In genomic region chr7:100119701-100120517, GRCh38 we compare ENCODE assay signal across 1 cellular context.
A peak's percentile ranks its signal among the peaks of the same experiment; 100 is the strongest.
TF ChIP-seq lines count a peak whose summit lies in the region.

No MANE protein-coding gene starts in this region.

TF ChIP-seq in HepG2, 621 proteins besides CTCF, POLR2A, EP300 and RAD21 (continued from another document and continues in another):
- TF ChIP-seq ZNF343 (CRISPR knock-in tag; IDR thresholded peaks at IDR 0.05) (no peak), ZNF24 (IDR thresholded peaks at IDR 0.05) (no peak), MYNN (CRISPR knock-in tag; IDR thresholded peaks at IDR 0.05; ENCODE audit: low read depth) (no peak), SNAPC2 (CRISPR knock-in tag; IDR thresholded peaks at IDR 0.05) (no peak), ZNF530 (CRISPR knock-in tag; IDR thresholded peaks at IDR 0.05; ENCODE audit: low read depth) (no peak), TFDP1 (CRISPR knock-in tag; IDR thresholded peaks at IDR 0.05; ENCODE audit: borderline replicate concordance) (no peak), NR0B2 (CRISPR knock-in tag; IDR thresholded peaks at IDR 0.05) (no peak), ISL2 (CRISPR knock-in tag; IDR thresholded peaks at IDR 0.05) (no peak; the same call in 1 of the 2 replicates), SMYD3 (CRISPR knock-in tag; IDR thresholded peaks at IDR 0.05) (no peak), ARNT (IDR thresholded peaks at IDR 0.05) (no peak), XRCC5 (optimal IDR thresholded peaks at IDR 0.05; ENCODE audit: low read length) (no peak), ZNF572 (CRISPR knock-in tag; IDR thresholded peaks at IDR 0.05) (no peak; the same call in 1 of the 2 replicates), MIER3 (CRISPR knock-in tag; IDR thresholded peaks at IDR 0.05; ENCODE audit: borderline replicate concordance) (no peak), ZNF614 (CRISPR knock-in tag; IDR thresholded peaks at IDR 0.05; ENCODE audit: borderline replicate concordance) (no peak), ETS1 (CRISPR knock-in tag; IDR thresholded peaks at IDR 0.05) (no peak), BRCA1 (CRISPR knock-in tag; IDR thresholded peaks at IDR 0.05) (no peak), ZNF775 (CRISPR knock-in tag; IDR thresholded peaks at IDR 0.05; ENCODE audit: borderline replicate concordance) (no peak), ZNF264 (CRISPR knock-in tag; IDR thresholded peaks at IDR 0.05) (no peak), RNF2 (conservative IDR thresholded peaks at IDR 0.05; ENCODE audit: low read depth) (no peak), ATF6 (CRISPR knock-in tag; conservative IDR thresholded peaks at IDR 0.05) (no peak), ZBTB26 (CRISPR knock-in tag; IDR thresholded peaks at IDR 0.05; ENCODE audit: borderline replicate concordance) (no peak), ZFAT (CRISPR knock-in tag; conservative IDR thresholded peaks at IDR 0.05) (no peak), U2AF1 (optimal IDR thresholded peaks at IDR 0.05; ENCODE audit: low read depth, low read length) (no peak), NFE2L1 (CRISPR knock-in tag; IDR thresholded peaks at IDR 0.05; ENCODE audit: borderline replicate concordance) (no peak), RFX3 (CRISPR knock-in tag; IDR thresholded peaks at IDR 0.05) (no peak), ZNF468 (CRISPR knock-in tag; IDR thresholded peaks at IDR 0.05) (no peak), AHR (CRISPR knock-in tag; IDR thresholded peaks at IDR 0.05) (no peak), ZNF180 (CRISPR knock-in tag; IDR thresholded peaks at IDR 0.05; ENCODE audit: borderline replicate concordance, low read depth) (no peak), ZNF235 (CRISPR knock-in tag; IDR thresholded peaks at IDR 0.05; ENCODE audit: borderline replicate concordance) (no peak; the same call in 1 of the 2 replicates), IKZF4 (CRISPR knock-in tag; IDR thresholded peaks at IDR 0.05; ENCODE audit: borderline replicate concordance, low read depth, not compliant biosample characterization) (no peak), ZNF207 (IDR thresholded peaks at IDR 0.05; ENCODE audit: borderline replicate concordance) (no peak), BORCS8-MEF2B (CRISPR knock-in tag; IDR thresholded peaks at IDR 0.05) (peak; percentile 9; the same call in 1 of the 2 replicates), TCF7 (IDR thresholded peaks at IDR 0.05; ENCODE audit: low read depth) (no peak)
- TF ChIP-seq, protein P1, sequence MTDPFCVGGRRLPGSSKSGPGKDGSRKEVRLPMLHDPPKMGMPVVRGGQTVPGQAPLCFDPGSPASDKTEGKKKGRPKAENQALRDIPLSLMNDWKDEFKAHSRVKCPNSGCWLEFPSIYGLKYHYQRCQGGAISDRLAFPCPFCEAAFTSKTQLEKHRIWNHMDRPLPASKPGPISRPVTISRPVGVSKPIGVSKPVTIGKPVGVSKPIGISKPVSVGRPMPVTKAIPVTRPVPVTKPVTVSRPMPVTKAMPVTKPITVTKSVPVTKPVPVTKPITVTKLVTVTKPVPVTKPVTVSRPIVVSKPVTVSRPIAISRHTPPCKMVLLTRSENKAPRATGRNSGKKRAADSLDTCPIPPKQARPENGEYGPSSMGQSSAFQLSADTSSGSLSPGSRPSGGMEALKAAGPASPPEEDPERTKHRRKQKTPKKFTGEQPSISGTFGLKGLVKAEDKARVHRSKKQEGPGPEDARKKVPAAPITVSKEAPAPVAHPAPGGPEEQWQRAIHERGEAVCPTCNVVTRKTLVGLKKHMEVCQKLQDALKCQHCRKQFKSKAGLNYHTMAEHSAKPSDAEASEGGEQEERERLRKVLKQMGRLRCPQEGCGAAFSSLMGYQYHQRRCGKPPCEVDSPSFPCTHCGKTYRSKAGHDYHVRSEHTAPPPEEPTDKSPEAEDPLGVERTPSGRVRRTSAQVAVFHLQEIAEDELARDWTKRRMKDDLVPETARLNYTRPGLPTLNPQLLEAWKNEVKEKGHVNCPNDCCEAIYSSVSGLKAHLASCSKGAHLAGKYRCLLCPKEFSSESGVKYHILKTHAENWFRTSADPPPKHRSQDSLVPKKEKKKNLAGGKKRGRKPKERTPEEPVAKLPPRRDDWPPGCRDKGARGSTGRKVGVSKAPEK (CRISPR knock-in tag; IDR thresholded peaks at IDR 0.05; ENCODE audit: borderline replicate concordance), result no peak
- TF ChIP-seq, protein P2, sequence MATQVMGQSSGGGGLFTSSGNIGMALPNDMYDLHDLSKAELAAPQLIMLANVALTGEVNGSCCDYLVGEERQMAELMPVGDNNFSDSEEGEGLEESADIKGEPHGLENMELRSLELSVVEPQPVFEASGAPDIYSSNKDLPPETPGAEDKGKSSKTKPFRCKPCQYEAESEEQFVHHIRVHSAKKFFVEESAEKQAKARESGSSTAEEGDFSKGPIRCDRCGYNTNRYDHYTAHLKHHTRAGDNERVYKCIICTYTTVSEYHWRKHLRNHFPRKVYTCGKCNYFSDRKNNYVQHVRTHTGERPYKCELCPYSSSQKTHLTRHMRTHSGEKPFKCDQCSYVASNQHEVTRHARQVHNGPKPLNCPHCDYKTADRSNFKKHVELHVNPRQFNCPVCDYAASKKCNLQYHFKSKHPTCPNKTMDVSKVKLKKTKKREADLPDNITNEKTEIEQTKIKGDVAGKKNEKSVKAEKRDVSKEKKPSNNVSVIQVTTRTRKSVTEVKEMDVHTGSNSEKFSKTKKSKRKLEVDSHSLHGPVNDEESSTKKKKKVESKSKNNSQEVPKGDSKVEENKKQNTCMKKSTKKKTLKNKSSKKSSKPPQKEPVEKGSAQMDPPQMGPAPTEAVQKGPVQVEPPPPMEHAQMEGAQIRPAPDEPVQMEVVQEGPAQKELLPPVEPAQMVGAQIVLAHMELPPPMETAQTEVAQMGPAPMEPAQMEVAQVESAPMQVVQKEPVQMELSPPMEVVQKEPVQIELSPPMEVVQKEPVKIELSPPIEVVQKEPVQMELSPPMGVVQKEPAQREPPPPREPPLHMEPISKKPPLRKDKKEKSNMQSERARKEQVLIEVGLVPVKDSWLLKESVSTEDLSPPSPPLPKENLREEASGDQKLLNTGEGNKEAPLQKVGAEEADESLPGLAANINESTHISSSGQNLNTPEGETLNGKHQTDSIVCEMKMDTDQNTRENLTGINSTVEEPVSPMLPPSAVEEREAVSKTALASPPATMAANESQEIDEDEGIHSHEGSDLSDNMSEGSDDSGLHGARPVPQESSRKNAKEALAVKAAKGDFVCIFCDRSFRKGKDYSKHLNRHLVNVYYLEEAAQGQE (IDR thresholded peaks at IDR 0.05; ENCODE audit: borderline replicate concordance in 1 of 2, low read depth in 1 of 2, low read length in 2 of 2), result no peak
- TF ChIP-seq, protein P3, sequence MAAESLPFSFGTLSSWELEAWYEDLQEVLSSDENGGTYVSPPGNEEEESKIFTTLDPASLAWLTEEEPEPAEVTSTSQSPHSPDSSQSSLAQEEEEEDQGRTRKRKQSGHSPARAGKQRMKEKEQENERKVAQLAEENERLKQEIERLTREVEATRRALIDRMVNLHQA (CRISPR knock-in tag; IDR thresholded peaks at IDR 0.05), result no peak
- TF ChIP-seq, protein P4, sequence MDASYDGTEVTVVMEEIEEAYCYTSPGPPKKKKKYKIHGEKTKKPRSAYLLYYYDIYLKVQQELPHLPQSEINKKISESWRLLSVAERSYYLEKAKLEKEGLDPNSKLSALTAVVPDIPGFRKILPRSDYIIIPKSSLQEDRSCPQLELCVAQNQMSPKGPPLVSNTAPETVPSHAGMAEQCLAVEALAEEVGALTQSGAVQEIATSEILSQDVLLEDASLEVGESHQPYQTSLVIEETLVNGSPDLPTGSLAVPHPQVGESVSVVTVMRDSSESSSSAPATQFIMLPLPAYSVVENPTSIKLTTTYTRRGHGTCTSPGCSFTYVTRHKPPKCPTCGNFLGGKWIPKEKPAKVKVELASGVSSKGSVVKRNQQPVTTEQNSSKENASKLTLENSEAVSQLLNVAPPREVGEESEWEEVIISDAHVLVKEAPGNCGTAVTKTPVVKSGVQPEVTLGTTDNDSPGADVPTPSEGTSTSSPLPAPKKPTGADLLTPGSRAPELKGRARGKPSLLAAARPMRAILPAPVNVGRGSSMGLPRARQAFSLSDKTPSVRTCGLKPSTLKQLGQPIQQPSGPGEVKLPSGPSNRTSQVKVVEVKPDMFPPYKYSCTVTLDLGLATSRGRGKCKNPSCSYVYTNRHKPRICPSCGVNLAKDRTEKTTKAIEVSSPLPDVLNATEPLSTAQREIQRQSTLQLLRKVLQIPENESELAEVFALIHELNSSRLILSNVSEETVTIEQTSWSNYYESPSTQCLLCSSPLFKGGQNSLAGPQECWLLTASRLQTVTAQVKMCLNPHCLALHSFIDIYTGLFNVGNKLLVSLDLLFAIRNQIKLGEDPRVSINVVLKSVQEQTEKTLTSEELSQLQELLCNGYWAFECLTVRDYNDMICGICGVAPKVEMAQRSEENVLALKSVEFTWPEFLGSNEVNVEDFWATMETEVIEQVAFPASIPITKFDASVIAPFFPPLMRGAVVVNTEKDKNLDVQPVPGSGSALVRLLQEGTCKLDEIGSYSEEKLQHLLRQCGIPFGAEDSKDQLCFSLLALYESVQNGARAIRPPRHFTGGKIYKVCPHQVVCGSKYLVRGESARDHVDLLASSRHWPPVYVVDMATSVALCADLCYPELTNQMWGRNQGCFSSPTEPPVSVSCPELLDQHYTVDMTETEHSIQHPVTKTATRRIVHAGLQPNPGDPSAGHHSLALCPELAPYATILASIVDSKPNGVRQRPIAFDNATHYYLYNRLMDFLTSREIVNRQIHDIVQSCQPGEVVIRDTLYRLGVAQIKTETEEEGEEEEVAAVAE (CRISPR knock-in tag; IDR thresholded peaks at IDR 0.05; ENCODE audit: borderline replicate concordance), result no peak
- TF ChIP-seq, protein P5, sequence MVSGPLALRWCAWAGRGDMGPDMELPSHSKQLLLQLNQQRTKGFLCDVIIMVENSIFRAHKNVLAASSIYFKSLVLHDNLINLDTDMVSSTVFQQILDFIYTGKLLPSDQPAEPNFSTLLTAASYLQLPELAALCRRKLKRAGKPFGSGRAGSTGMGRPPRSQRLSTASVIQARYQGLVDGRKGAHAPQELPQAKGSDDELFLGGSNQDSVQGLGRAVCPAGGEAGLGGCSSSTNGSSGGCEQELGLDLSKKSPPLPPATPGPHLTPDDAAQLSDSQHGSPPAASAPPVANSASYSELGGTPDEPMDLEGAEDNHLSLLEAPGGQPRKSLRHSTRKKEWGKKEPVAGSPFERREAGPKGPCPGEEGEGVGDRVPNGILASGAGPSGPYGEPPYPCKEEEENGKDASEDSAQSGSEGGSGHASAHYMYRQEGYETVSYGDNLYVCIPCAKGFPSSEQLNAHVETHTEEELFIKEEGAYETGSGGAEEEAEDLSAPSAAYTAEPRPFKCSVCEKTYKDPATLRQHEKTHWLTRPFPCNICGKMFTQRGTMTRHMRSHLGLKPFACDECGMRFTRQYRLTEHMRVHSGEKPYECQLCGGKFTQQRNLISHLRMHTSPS (CRISPR knock-in tag; IDR thresholded peaks at IDR 0.05; ENCODE audit: low read depth), result no peak
- TF ChIP-seq, protein P6, sequence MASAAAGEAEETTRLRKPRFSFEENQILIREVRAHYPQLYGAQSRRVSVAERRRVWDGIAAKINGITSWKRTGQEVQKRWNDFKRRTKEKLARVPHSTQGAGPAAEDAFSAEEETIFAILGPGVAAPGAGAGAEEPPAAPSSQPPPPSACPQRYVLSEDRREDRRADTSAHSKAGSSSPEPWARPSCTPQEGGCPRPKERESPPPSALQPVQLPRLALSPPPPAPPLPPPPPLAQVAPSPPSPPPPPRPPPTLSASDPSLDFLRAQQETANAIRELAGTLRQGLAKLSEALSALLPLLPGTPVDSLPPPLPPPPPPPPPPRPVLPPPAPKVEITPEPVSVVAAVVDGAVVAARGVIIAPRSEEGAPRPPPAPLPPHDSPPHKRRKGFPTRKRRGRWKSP (CRISPR knock-in tag; IDR thresholded peaks at IDR 0.05), result no peak
